20 cellular contexts compared by ENCODE assay signal in genomic region chr11:17897495-17897894, GRCh38.
DNase-seq lines count a peak whose midpoint lies in the region; TF ChIP-seq lines count a peak whose summit lies in the region.
"Had no signal": no experiment of that assay in that cellular context is flagged by ENCODE, and none has a peak within 500 bp of the region (broad histone marks: within the 10 kb centered on the region; RNA-seq: fewer than 3 reads in every experiment).

No MANE protein-coding gene starts in this region.

- CTCF ChIA-PET in SK-N-SH (lab: Yijun Ruan, JAX), result interaction anchor here (0.9 to 4.8 kb wide), 7 partner anchors 9 to 166 kb away, joined by 3 to 21 read pairs (median 3); no protein-coding TSS in a partner anchor

- no peaks in the 10 kb centered on the region for H4K20me1 ChIP-seq in SK-N-SH (ENCODE audit: insufficient read depth)

- 58% methylated on average over 1 of the region's 1 CpG for WGBS in SK-N-SH (ENCODE audit: low lambda C conversion rate)

- DNase-seq in SK-N-DZ (ENCODE audit: low spot score), result peak; percentile 51
- DNase-seq in SK-N-SH, result peak; percentile 49
- peak; percentile 35 for DNase-seq in adipocyte (ENCODE audit: low read depth)
- DNase-seq in germinal center (ENCODE audit: low spot score), result no peak
- no peak for DNase-seq in iPS-NIHi11 (ENCODE audit: low spot score)
- DNase-seq: 8988T; ACHN; BE2C; CD4-positive, alpha-beta memory T cell; CD4-positive, CD25-positive, alpha-beta regulatory T cell; CD8-positive, alpha-beta memory T cell; COR-L47; DMS 273 treated with DMSO at 0.1 percent for 48 hours; DMS153; DMS53; DND-41; EL; GDM1 had no signal

- no peaks in the 10 kb centered on the region for H3K36me3 ChIP-seq in SK-N-SH (replicated peaks in 1 of 2; ENCODE audit: control insufficient read depth in 1 of 2, insufficient read depth in 2 of 2, low read length in 1 of 2)
- no peaks in the 10 kb centered on the region for H3K36me3 ChIP-seq in adipocyte (ENCODE audit: control insufficient read depth, insufficient read depth, low read length, severe bottlenecking)
- H3K36me3 ChIP-seq: BE2C had no signal

- H3K4me1 ChIP-seq in SK-N-SH (ENCODE audit: control insufficient read depth in 1 of 2, insufficient read depth in 2 of 2, low read depth in 1 of 2, low read length in 1 of 2) (peaks cover 0 to 26% of the 10 kb centered on the region in 2 experiments; a peak in 2 of 4 replicates), adipocyte (ENCODE audit: control insufficient read depth, insufficient read depth, low read length) (no peaks in the 10 kb centered on the region)
- H3K4me1 ChIP-seq: BLaER1 had no signal

- H3K9me2 ChIP-seq in SK-N-SH, result no peaks in the 10 kb centered on the region

- no peak for TF ChIP-seq CTCF in SK-N-SH (IDR thresholded peaks at IDR 0.05)

- 0 out of 2 replicates have a peak, but pooled peaks have one; percentile 12 for TF ChIP-seq RAD21 in SK-N-SH (IDR thresholded peaks at IDR 0.05; ENCODE audit: low read length)

- POLR2A ChIA-PET in SK-N-SH (lab: Yijun Ruan, JAX), result no interaction called here

- no peak overlapping the region for H3K9ac ChIP-seq in SK-N-SH
- H3K9ac ChIP-seq in adipocyte (ENCODE audit: low read length), result no peak overlapping the region
- H3K9ac ChIP-seq: BLaER1 had no signal

- peak; percentile 12 to 70; a peak in 2 of 4 replicates for TF ChIP-seq EP300 in SK-N-SH (IDR thresholded peaks at IDR 0.05; ENCODE audit: borderline replicate concordance in 1 of 2, low read depth in 1 of 2, low read length in 1 of 2)

- H3K79me2 ChIP-seq in SK-N-SH (ENCODE audit: insufficient read depth), result no peaks in the 10 kb centered on the region

- H3K9me3 ChIP-seq in SK-N-SH, result no peaks in the 10 kb centered on the region
- H3K9me3 ChIP-seq in adipocyte (ENCODE audit: control insufficient read depth, low read length), result no peaks in the 10 kb centered on the region
- H3K9me3 ChIP-seq: BE2C, BLaER1 had no signal

- no peak overlapping the region for H2AFZ ChIP-seq in SK-N-SH (ENCODE audit: low read depth)

- H3K4me3 ChIP-seq in SK-N-SH (ENCODE audit: low read depth in 2 of 2, low read length in 1 of 2) (no peak overlapping the region), adipocyte (ENCODE audit: low read length) (no peak overlapping the region)
- H3K4me3 ChIP-seq: BLaER1, GM12878 had no signal

- H3K4me2 ChIP-seq in SK-N-SH, result no peak overlapping the region
- H3K4me2 ChIP-seq: BLaER1 had no signal

- H3K27ac ChIP-seq in SK-N-SH (ENCODE audit: low read depth in 2 of 2, low read length in 1 of 2), result peak overlapping the region in 1 of 2 experiments; percentile 79; a peak in 2 of 4 replicates
- H3K27ac ChIP-seq: BLaER1 had no signal

- no peaks in the 10 kb centered on the region for H3F3A ChIP-seq in SK-N-SH (replicated peaks; ENCODE audit: insufficient read depth)

- H3K27me3 ChIP-seq in SK-N-SH (ENCODE audit: insufficient read depth) (no peaks in the 10 kb centered on the region), adipocyte (replicated peaks; ENCODE audit: control insufficient read depth, insufficient read depth, low read length) (no peaks in the 10 kb centered on the region)
- H3K27me3 ChIP-seq: BE2C, BLaER1 had no signal

TF ChIP-seq in SK-N-SH, 30 proteins besides CTCF, POLR2A, EP300 and RAD21:
- TF ChIP-seq RCOR1 (IDR thresholded peaks at IDR 0.05; ENCODE audit: low read length) (peak; percentile 27; the same call in 1 of the 2 replicates), PBX3 (IDR thresholded peaks at IDR 0.05) (peak; percentile 44), TCF12 (IDR thresholded peaks at IDR 0.05) (peak; percentile 75), RFX5 (IDR thresholded peaks at IDR 0.05; ENCODE audit: low read length) (no peak)

Comparison
In these comparisons a context has a peak if more than half of its experiments do, and no peak if none do; other contexts are left out.
1. DNase-seq: peak in SK-N-DZ (single experiment), SK-N-SH (single experiment) and adipocyte (single experiment); none in germinal center (single experiment) and iPS-NIHi11 (single experiment).